ENCODE assay signal across 26 cellular contexts in genomic region chr9:93147632-93148031, GRCh38. TPM values are rescaled to one million over a fixed set of nuclear protein-coding genes. Genes with fewer than 3 reads are reported as not detected.
DNase-seq lines count a peak whose midpoint lies in the region; ATAC-seq, FAIRE-seq and TF ChIP-seq lines count a peak whose summit lies in the region.
"Had no signal": no experiment of that assay in that cellular context is flagged by ENCODE, and none has a peak within 500 bp of the region (broad histone marks: within the 10 kb centered on the region; RNA-seq: fewer than 3 reads in every experiment).

No MANE protein-coding gene starts in this region.

- TF ChIP-seq RAD21 in GM12878 (IDR thresholded peaks at IDR 0.05; ENCODE audit: insufficient read depth, low read depth, low read length) = no peak

- intact Hi-C loops in activated CD4-positive, alpha-beta T cell treated with anti-CD3 and anti-CD28 coated beads for 36 hours (cut with DNase I, micrococcal nuclease) = loop anchor here (1.0 to 5.0 kb wide), 6 partner anchors 9 to 193 kb away; partner anchors contain the start of gene CARD19 (in 1 of the 2)
- intact Hi-C loops in activated naive CD4-positive, alpha-beta T cell treated with anti-CD3 and anti-CD28 coated beads for 36 hours (cut with micrococcal nuclease) = loop anchor here (2.0 to 5.0 kb wide), 6 partner anchors 39 to 193 kb away; partner anchors contain the start of gene CARD19
- intact Hi-C loops in GM12878 (cut with micrococcal nuclease; ENCODE audit: unreplicated experiment) = no loop called here

- SMC1A ChIA-PET in GM12878 (lab: Charles Lee; ENCODE audit: uncharacterized antibody, unreplicated experiment) = no interaction called here

- H3K4me3 ChIP-seq in GM12878 (no peak overlapping the region), GM23248 (no peak overlapping the region)

- H3K4me2 ChIP-seq in GM12878 (ENCODE audit: control insufficient read depth, insufficient read depth) (no peak overlapping the region), GM23248 (ENCODE audit: unreplicated experiment) (no peak overlapping the region)
- H3K4me2 ChIP-seq: KMS-11 had no signal

- H3K27me3 Mint-ChIP-seq in activated CD4-positive, alpha-beta T cell treated with anti-CD3 and anti-CD28 coated beads for 36 hours = no peaks in the 10 kb centered on the region
- no peaks in the 10 kb centered on the region for H3K27me3 Mint-ChIP-seq in activated naive CD4-positive, alpha-beta T cell treated with anti-CD3 and anti-CD28 coated beads for 36 hours (ENCODE audit: low read depth)

- no peaks in the 10 kb centered on the region for H3K9me2 ChIP-seq in GM23248 (ENCODE audit: insufficient read depth)

- no peak overlapping the region for H2AFZ ChIP-seq in GM12878 (ENCODE audit: control insufficient read depth, low read depth, low read length)
- no peak overlapping the region for H2AFZ ChIP-seq in GM23248

- H3K27ac Mint-ChIP-seq in activated CD4-positive, alpha-beta T cell treated with anti-CD3 and anti-CD28 coated beads for 36 hours = peak overlapping the region; percentile 87
- H3K27ac Mint-ChIP-seq in activated naive CD4-positive, alpha-beta T cell treated with anti-CD3 and anti-CD28 coated beads for 36 hours = peak overlapping the region; percentile 96

- H3K4me1 Mint-ChIP-seq in activated CD4-positive, alpha-beta T cell treated with anti-CD3 and anti-CD28 coated beads for 36 hours = peaks cover 60% of the 10 kb centered on the region
- H3K4me1 Mint-ChIP-seq in activated naive CD4-positive, alpha-beta T cell treated with anti-CD3 and anti-CD28 coated beads for 36 hours (ENCODE audit: low read depth) = peaks cover 63% of the 10 kb centered on the region

- no peak for ATAC-seq in activated CD4-positive, alpha-beta T cell treated with anti-CD3 and anti-CD28 coated beads for 36 hours
- no peak for ATAC-seq in GM12878
- ATAC-seq in HG03354 (IDR thresholded peaks at IDR 0.05; ENCODE audit: poor library complexity, severe bottlenecking, unreplicated experiment) = no peak
- ATAC-seq: PC-3 had no signal

- BruUV-seq in GM12878 (replicated peaks; lab: Mats Ljungman, UMichigan) = no TSS peak

- no peak for DNase-seq in activated CD4-positive, alpha-beta T cell treated with anti-CD3 and anti-CD28 coated beads for 36 hours
- no peak for DNase-seq in activated CD4-positive, alpha-beta T cell treated with anti-CD3 and anti-CD28 coated beads, Interleukin-2, amount 50 U/mL, for 1 hour
- DNase-seq in activated naive CD4-positive, alpha-beta T cell treated with anti-CD3 and anti-CD28 coated beads for 36 hours = no peak
- no peak for DNase-seq in activated naive CD4-positive, alpha-beta T cell treated with anti-CD3 and anti-CD28 coated beads, Interleukin-2, amount 50 U/mL, for 16 hours
- DNase-seq in G401 (ENCODE audit: low spot score) = peak; percentile 71
- no peak for DNase-seq in GM12878 (ENCODE audit: low read depth, low spot score)
- no peak for DNase-seq in GM23248
- DNase-seq: BE2C; DMS53; HCEC 1CT; MM.1S; NCI-H2029; NCI-H446; NCI-H524 treated with DMSO at 0.1 percent for 48 hours; NCI-H82; NK-92 treated with Interleukin-12 subunit alpha and Interleukin-12 subunit beta, amount 100 ng/mL, for 24 hours; PC-3 had no signal

- H3K27me3 ChIP-seq in GM12878 (replicated peaks in 1 of 2; ENCODE audit: control insufficient read depth in 2 of 2, insufficient read depth in 2 of 2, low read length in 1 of 2) (no peaks in the 10 kb centered on the region), GM23248 (replicated peaks; ENCODE audit: insufficient read depth) (no peaks in the 10 kb centered on the region)
- H3K27me3 ChIP-seq: BE2C had no signal

- H3K4me1 ChIP-seq in GM12878 (ENCODE audit: control insufficient read depth, insufficient read depth, low read length) = peaks cover 8% of the 10 kb centered on the region
- no peaks in the 10 kb centered on the region for H3K4me1 ChIP-seq in GM23248 (ENCODE audit: insufficient read depth)
- H3K4me1 ChIP-seq: BE2C had no signal

- no peaks in the 10 kb centered on the region for H3K79me2 ChIP-seq in GM12878 (ENCODE audit: control insufficient read depth, insufficient read depth, low read length)
- no peaks in the 10 kb centered on the region for H3K79me2 ChIP-seq in GM23248 (ENCODE audit: insufficient read depth)

- CTCF ChIA-PET in activated CD4-positive, alpha-beta T cell treated with anti-CD3 and anti-CD28 coated beads for 36 hours (lab: Charles Lee) = interaction anchor here (0.6 to 3.4 kb wide), 2 partner anchors 38 to 78 kb away, joined by 3 to 11 read pairs; no protein-coding TSS in a partner anchor
- CTCF ChIA-PET in activated naive CD4-positive, alpha-beta T cell treated with anti-CD3 and anti-CD28 coated beads for 36 hours (lab: Charles Lee) = no interaction called here
- CTCF ChIA-PET in GM12878 (lab: Yijun Ruan, JAX) = no interaction called here

- TF ChIP-seq EP300 in GM12878 (IDR thresholded peaks at IDR 0.05; ENCODE audit: borderline replicate concordance in 1 of 2, control insufficient read depth in 1 of 2, low read depth in 2 of 2, low read length in 2 of 2) = no peak

- H3K9me3 ChIP-seq in GM12878 (replicated peaks; ENCODE audit: control insufficient read depth, insufficient read depth, low read length) = peaks cover 15% of the 10 kb centered on the region
- H3K9me3 ChIP-seq in GM23248 (ENCODE audit: low read depth) = no peaks in the 10 kb centered on the region
- H3K9me3 ChIP-seq: BE2C had no signal

- peak overlapping the region; percentile 30 for H3K4me3 Mint-ChIP-seq in activated CD4-positive, alpha-beta T cell treated with anti-CD3 and anti-CD28 coated beads for 36 hours
- H3K4me3 Mint-ChIP-seq in activated naive CD4-positive, alpha-beta T cell treated with anti-CD3 and anti-CD28 coated beads for 36 hours = peak overlapping the region; percentile 41
- H3K4me3 Mint-ChIP-seq: CD14-positive monocyte, IgD-negative memory B cell had no signal

- H3K27ac ChIP-seq in GM12878 (ENCODE audit: control insufficient read depth, insufficient read depth) (no peak overlapping the region), GM23248 (no peak overlapping the region)
- H3K27ac ChIP-seq: 22Rv1, HL-60, KMS-11 had no signal

- H3K36me3 ChIP-seq in GM12878 (ENCODE audit: control insufficient read depth in 2 of 2, insufficient read depth in 2 of 2, low read length in 1 of 2) (no peaks in the 10 kb centered on the region), GM23248 (ENCODE audit: low read depth) (no peaks in the 10 kb centered on the region)
- H3K36me3 ChIP-seq: BE2C had no signal

- H3F3A ChIP-seq in GM23248 (ENCODE audit: insufficient read depth) = peaks cover 6% of the 10 kb centered on the region; the same call in 1 of the 2 replicates

- POLR2A ChIA-PET in activated CD4-positive, alpha-beta T cell treated with anti-CD3 and anti-CD28 coated beads for 36 hours (lab: Charles Lee) = no interaction called here
- POLR2A ChIA-PET in GM12878 (lab: Charles Lee) = no interaction called here

- in situ Hi-C loops in G401 (cut with HindIII; ENCODE audit: low sequenced_read_pairs) (no loop called here), GM12878 (cut with MboI) (no loop called here), GM23248 (cut with MboI) (no loop called here)

- WGBS in GM12878 (ENCODE audit: insufficient coverage, insufficient replicate concordance, low lambda C conversion rate, missing lambda C conversion rate) = 51% methylated on average over 2 of the region's 2 CpGs
- 56 to 69% methylated on average over 2 of the region's 2 CpGs for WGBS in GM23248 (ENCODE audit: low coverage in 1 of 2, low lambda C conversion rate in 2 of 2, missing lambda C conversion rate in 2 of 2), 2 experiments

- H4K20me1 ChIP-seq in GM12878 (ENCODE audit: control insufficient read depth, insufficient read depth) = no peaks in the 10 kb centered on the region
- H4K20me1 ChIP-seq in GM23248 (ENCODE audit: insufficient read depth) = no peaks in the 10 kb centered on the region

- no peak overlapping the region for H3K9ac ChIP-seq in GM12878 (ENCODE audit: control insufficient read depth, insufficient read depth, low read length)
- H3K9ac ChIP-seq in GM23248 = no peak overlapping the region
- H3K9ac ChIP-seq: KMS-11 had no signal

- peaks cover 22% of the 10 kb centered on the region for H3K9me3 Mint-ChIP-seq in activated CD4-positive, alpha-beta T cell treated with anti-CD3 and anti-CD28 coated beads for 36 hours (ENCODE audit: low read depth)
- peaks cover 27% of the 10 kb centered on the region for H3K9me3 Mint-ChIP-seq in activated naive CD4-positive, alpha-beta T cell treated with anti-CD3 and anti-CD28 coated beads for 36 hours

- TF ChIP-seq POLR2A in GM12878 (IDR thresholded peaks at IDR 0.05; ENCODE audit: low read depth, low read length) = no peak

- TF ChIP-seq CTCF in GM12878 (IDR thresholded peaks at IDR 0.05 in 2 of 3, conservative IDR thresholded peaks at IDR 0.05 in 1 of 3; ENCODE audit: control insufficient read depth in 2 of 3, extremely low read depth in 1 of 3, insufficient read depth in 1 of 3, low read depth in 3 of 3, low read length in 3 of 3) = no peak

- RAD21 ChIA-PET in GM12878 (lab: Charles Lee; ENCODE audit: unreplicated experiment) = no interaction called here

- peak; percentile 47 for FAIRE-seq in GM12878 (lab: Jason Lieb, UNC)
- FAIRE-seq: D721Med, G401.6, H1 had no signal

- H3K36me3 Mint-ChIP-seq in activated CD4-positive, alpha-beta T cell treated with anti-CD3 and anti-CD28 coated beads for 36 hours (ENCODE audit: low read depth) = peaks cover 27% of the 10 kb centered on the region
- peaks cover 30% of the 10 kb centered on the region for H3K36me3 Mint-ChIP-seq in activated naive CD4-positive, alpha-beta T cell treated with anti-CD3 and anti-CD28 coated beads for 36 hours (ENCODE audit: low read depth)
- H3K36me3 Mint-ChIP-seq: CD14-positive monocyte had no signal

RNA-seq across cellular contexts. Expression of gene NINJ1, which starts 13.6 kb away (rescaled TPM):
- total RNA-seq in activated CD4-positive, alpha-beta T cell treated with anti-CD3 and anti-CD28 coated beads for 36 hours = 100 to 1,000 TPM in 1 of 2 experiments, 10 to 100 TPM in 1; 77.4 to 108 TPM
- 10 to 100 TPM; 93.9 to 96.9 TPM for total RNA-seq in activated naive CD4-positive, alpha-beta T cell treated with anti-CD3 and anti-CD28 coated beads for 36 hours
- 25.6 and 28.4 TPM in 2 replicates for total RNA-seq in G401 (2014; rRNA removed; shearing (Covaris generic))
- 38.5 and 41.6 TPM in 2 replicates for total RNA-seq in GM12878 (2013; cell fraction: nucleolus; rRNA removed)
- total RNA-seq in GM12878 (2014; rRNA removed) (18.6 and 23.0 TPM in 2 replicates), GM12878 (2014; rRNA removed; fragmentation: Illumina TruSeq; extraction: Trizol) (8.0 TPM in 2 replicates), GM12878 (2021) (15.1 and 16.6 TPM in 2 replicates)
- 13.3 TPM for polyA plus RNA-seq in GM12878 (2011; ENCODE audit: low read depth)
- polyA plus RNA-seq in GM12878 (2011; rRNA removed) (12.7 and 33.5 TPM in 2 replicates), GM12878 (2014; fragmentation: Illumina TruSeq; extraction: Trizol) (2.5 and 8.7 TPM in 2 replicates), GM12878 (2014; fragmentation: Nextera tagmentation; extraction: Ambion mirVana) (1 to 10 TPM in 1 of 2 experiments, under 1 TPM in 1; 0.64 to 2.5 TPM), GM12878 (2014; rRNA removed) (23.7 and 27.5 TPM in 2 replicates), GM12878 (2016; fragmentation: Nextera tagmentation; extraction: Ambion mirVana) (10 to 100 TPM; 19.1 to 19.3 TPM), GM23248 (2016; fragmentation: Nextera tagmentation; extraction: Ambion mirVana) (42.9 and 44.2 TPM in 2 replicates)
- 55.7 and 66.8 TPM in 2 replicates for polyA plus RNA-seq in GM12878 (2011; cell fraction: cytosol; rRNA removed)
- 48.8 and 50.5 TPM in 2 replicates for polyA plus RNA-seq in GM12878 (2011; cell fraction: nucleus; rRNA removed)
- 25.3 and 27.1 TPM in 2 replicates for polyA plus RNA-seq in GM12878 (2012)
- polyA minus RNA-seq in GM12878 (2011; rRNA and poly(A)+ RNA removed) = 21.6 and 36.2 TPM in 2 replicates
- polyA minus RNA-seq in GM12878 (2011; cell fraction: cytosol; rRNA and poly(A)+ RNA removed) = 14.6 and 15.7 TPM in 2 replicates
- polyA minus RNA-seq in GM12878 (2011; cell fraction: nucleus; rRNA and poly(A)+ RNA removed) = 8.0 and 14.3 TPM in 2 replicates
- 19.1 and 24.9 TPM in 2 replicates for total RNA-seq in GM23248 (2014; rRNA removed; shearing (Covaris generic))

RNA-seq across cellular contexts. Expression of gene WNK2, which starts 36.3 kb away (rescaled TPM):
- 1 to 10 TPM; 3.3 to 4.6 TPM for total RNA-seq in activated CD4-positive, alpha-beta T cell treated with anti-CD3 and anti-CD28 coated beads for 36 hours
- total RNA-seq in activated naive CD4-positive, alpha-beta T cell treated with anti-CD3 and anti-CD28 coated beads for 36 hours = 1 to 10 TPM; 5.2 to 5.8 TPM
- 5.8 and 8.9 TPM in 2 replicates for total RNA-seq in G401 (2014; rRNA removed; shearing (Covaris generic))
- total RNA-seq in GM12878 (2013; cell fraction: nucleolus; rRNA removed) = not detected in 2 replicates
- total RNA-seq in GM12878 (2014; rRNA removed) (not detected in 2 replicates), GM12878 (2014; rRNA removed; fragmentation: Illumina TruSeq; extraction: Trizol) (not detected in 2 replicates), GM12878 (2021) (0.08 and 0.15 TPM in 2 replicates)
- not detected for polyA plus RNA-seq in GM12878 (2011; ENCODE audit: low read depth)
- polyA plus RNA-seq in GM12878 (2011; rRNA removed) (not detected in 2 replicates), GM12878 (2014; fragmentation: Illumina TruSeq; extraction: Trizol) (not detected in 2 replicates), GM12878 (2014; fragmentation: Nextera tagmentation; extraction: Ambion mirVana) (not detected), GM12878 (2014; rRNA removed) (not detected in 2 replicates), GM12878 (2016; fragmentation: Nextera tagmentation; extraction: Ambion mirVana) (not detected), GM23248 (2016; fragmentation: Nextera tagmentation; extraction: Ambion mirVana) (not detected in 2 replicates)
- polyA plus RNA-seq in GM12878 (2011; cell fraction: cytosol; rRNA removed) = 0.01 TPM in 1 of 2 replicates, not detected in the other
- polyA plus RNA-seq in GM12878 (2011; cell fraction: nucleus; rRNA removed) = not detected in 2 replicates
- not detected in 2 replicates for polyA plus RNA-seq in GM12878 (2012)
- not detected in 2 replicates for polyA minus RNA-seq in GM12878 (2011; rRNA and poly(A)+ RNA removed)
- not detected in 2 replicates for polyA minus RNA-seq in GM12878 (2011; cell fraction: cytosol; rRNA and poly(A)+ RNA removed)
- polyA minus RNA-seq in GM12878 (2011; cell fraction: nucleus; rRNA and poly(A)+ RNA removed) = not detected in 2 replicates
- total RNA-seq in GM23248 (2014; rRNA removed; shearing (Covaris generic)) = not detected in 2 replicates
- polyA plus RNA-seq: CD14-positive monocyte had no signal

RNA-seq across cellular contexts. Expression of gene CARD19, which starts 51.6 kb away (rescaled TPM):
- total RNA-seq in activated CD4-positive, alpha-beta T cell treated with anti-CD3 and anti-CD28 coated beads for 36 hours = 10 to 100 TPM; 39.6 to 44.4 TPM
- total RNA-seq in activated naive CD4-positive, alpha-beta T cell treated with anti-CD3 and anti-CD28 coated beads for 36 hours = 10 to 100 TPM; 51.4 to 52.0 TPM
- total RNA-seq in G401 (2014; rRNA removed; shearing (Covaris generic)) = 31.4 and 36.7 TPM in 2 replicates
- total RNA-seq in GM12878 (2013; cell fraction: nucleolus; rRNA removed) = 9.7 and 10.4 TPM in 2 replicates
- total RNA-seq in GM12878 (2014; rRNA removed) = 40.8 and 41.6 TPM in 2 replicates
- 12.0 and 13.3 TPM in 2 replicates for total RNA-seq in GM12878 (2014; rRNA removed; fragmentation: Illumina TruSeq; extraction: Trizol)
- total RNA-seq in GM12878 (2021) = 21.6 and 21.8 TPM in 2 replicates
- polyA plus RNA-seq in GM12878 (2011; ENCODE audit: low read depth) = 4.0 TPM
- 8.6 and 18.3 TPM in 2 replicates for polyA plus RNA-seq in GM12878 (2011; rRNA removed)
- 34.4 and 49.8 TPM in 2 replicates for polyA plus RNA-seq in GM12878 (2011; cell fraction: cytosol; rRNA removed)
- polyA plus RNA-seq in GM12878 (2011; cell fraction: nucleus; rRNA removed) = 47.7 and 53.9 TPM in 2 replicates
- polyA plus RNA-seq in GM12878 (2012) = 11.9 and 12.2 TPM in 2 replicates
- polyA plus RNA-seq in GM12878 (2014; fragmentation: Illumina TruSeq; extraction: Trizol) = 0.49 and 6.3 TPM in 2 replicates
- polyA plus RNA-seq in GM12878 (2014; fragmentation: Nextera tagmentation; extraction: Ambion mirVana) = 1 to 10 TPM in 1 of 2 experiments, under 1 TPM in 1; 0.61 to 3.3 TPM
- polyA plus RNA-seq in GM12878 (2014; rRNA removed) = 38.8 and 44.1 TPM in 2 replicates
- polyA plus RNA-seq in GM12878 (2016; fragmentation: Nextera tagmentation; extraction: Ambion mirVana) = 10 to 100 TPM; 23.3 to 27.7 TPM
- 7.7 and 10.7 TPM in 2 replicates for polyA minus RNA-seq in GM12878 (2011; rRNA and poly(A)+ RNA removed)
- 6.0 and 6.9 TPM in 2 replicates for polyA minus RNA-seq in GM12878 (2011; cell fraction: cytosol; rRNA and poly(A)+ RNA removed)
- polyA minus RNA-seq in GM12878 (2011; cell fraction: nucleus; rRNA and poly(A)+ RNA removed) = 6.8 and 12.7 TPM in 2 replicates
- total RNA-seq in GM23248 (2014; rRNA removed; shearing (Covaris generic)) = 48.8 and 54.1 TPM in 2 replicates
- polyA plus RNA-seq in GM23248 (2016; fragmentation: Nextera tagmentation; extraction: Ambion mirVana) = 58.6 and 69.5 TPM in 2 replicates
